In genomic region chr2:168573128-168573903, GRCh38 we compare ENCODE assay signal across 1 cellular context.
TF ChIP-seq lines count a peak whose summit lies in the region.

No MANE protein-coding gene starts in this region.

TF ChIP-seq in GM12878, 131 proteins besides CTCF, POLR2A, EP300 and RAD21 (continued from another document):
- no peak for TF ChIP-seq BHLHE40 (IDR thresholded peaks at IDR 0.05; ENCODE audit: borderline replicate concordance in 1 of 2, low read depth in 2 of 2, low read length in 1 of 2)
